In genomic region chrX:16559206-16559619, GRCh38 we compare ENCODE assay signal across 26 cellular contexts.
A peak's percentile ranks its signal among the peaks of the same experiment; 100 is the strongest.
DNase-seq lines count a peak whose midpoint lies in the region; ATAC-seq and TF ChIP-seq lines count a peak whose summit lies in the region.
"Had no signal": no experiment of that assay in that cellular context is flagged by ENCODE, and none has a peak within 500 bp of the region (broad histone marks: within the 10 kb centered on the region; RNA-seq: fewer than 3 reads in every experiment).

No MANE protein-coding gene starts in this region.

- no peaks in the 10 kb centered on the region for H3K27me3 Mint-ChIP-seq in osteocyte (ENCODE audit: unreplicated experiment)
- H3K27me3 Mint-ChIP-seq in activated naive CD4-positive, alpha-beta T cell treated with anti-CD3 and anti-CD28 coated beads for 36 hours (ENCODE audit: low read depth): no peaks in the 10 kb centered on the region
- H3K27me3 Mint-ChIP-seq: activated CD4-positive, alpha-beta T cell treated with anti-CD3 and anti-CD28 coated beads, Interleukin-2, amount 10 ng/mL, durations not matched to agents 24 days and 14 days; activated CD8-positive, alpha-beta memory T cell treated with anti-CD3 and anti-CD28 coated beads, Interleukin-2, amount 10 ng/mL, durations not matched to agents 7 days and 5 days; activated naive CD4-positive, alpha-beta T cell treated with anti-CD3 and anti-CD28 coated beads, Interleukin-2, amount 10 ng/mL, durations not matched to agents 7 days and 5 days; dendritic cell treated with granulocyte-macrophage colony-stimulating factor and Interleukin-4, amounts not matched to agents 40 ng/mL and 50 ng/mL, for 4 days; stimulated activated naive B cell treated with anti-CD40 and anti-IgM and Interleukin-4, amounts not matched to agents 10 μg/mL and 1 μg/mL and 100 μg/mL, for 72 hours had no signal

- intact Hi-C loops in sciatic nerve (cut with DNase I): no loop called here
- intact Hi-C loops in activated naive CD4-positive, alpha-beta T cell treated with anti-CD3 and anti-CD28 coated beads for 36 hours (cut with micrococcal nuclease): no loop called here

- DNase-seq in NCI-H1417 (lab: John Stamatoyannopoulos, UW): peak in 2 of 3 experiments; percentile 62 to 79
- no peak for DNase-seq in NCI-H1417 treated with DMSO at 0.1 percent for 48 hours (lab: John Stamatoyannopoulos, UW)
- peak; percentile 89 for DNase-seq in NCI-H146 (lab: John Stamatoyannopoulos, UW)
- peak; percentile 88 for DNase-seq in fibroblast of gingiva (ENCODE audit: low read depth)
- no peak for DNase-seq in sciatic nerve (ENCODE audit: low spot score)
- DNase-seq in osteocyte (ENCODE audit: extremely low spot score, unreplicated experiment): no peak
- no peak for DNase-seq in NCI-H187 treated with DMSO at 0.1 percent for 48 hours (lab: John Stamatoyannopoulos, UW)
- no peak for DNase-seq in activated naive CD4-positive, alpha-beta T cell treated with anti-CD3 and anti-CD28 coated beads for 36 hours
- DNase-seq: 8988T; activated CD4-positive, alpha-beta T cell treated with anti-CD3 and anti-CD28 coated beads, Interleukin-2, amount 10 ng/mL, durations not matched to agents 24 days and 14 days; activated CD8-positive, alpha-beta memory T cell treated with anti-CD3 and anti-CD28 coated beads, Interleukin-2, amount 10 ng/mL, durations not matched to agents 7 days and 5 days; activated naive CD4-positive, alpha-beta T cell treated with anti-CD3 and anti-CD28 coated beads, Interleukin-2, amount 10 ng/mL, durations not matched to agents 7 days and 5 days; anterior cingulate cortex; DND-41; foreskin melanocyte; H9; left lung; natural killer cell; NCI-H1694; NCI-H2171 treated with DMSO at 0.1 percent for 48 hours; NCI-H524 treated with DMSO at 0.1 percent for 48 hours; ovary; stimulated activated CD4-positive, alpha-beta T cell treated with anti-CD3 and anti-CD28 coated beads, Interleukin-4, amount 100 ng/mL, for 24 hours; stimulated activated naive B cell treated with anti-CD40 and anti-IgM and Interleukin-4, amounts not matched to agents 10 μg/mL and 1 μg/mL and 100 μg/mL, for 72 hours; T-helper 2 cell had no signal

- no peaks in the 10 kb centered on the region for H3K36me3 Mint-ChIP-seq in osteocyte (ENCODE audit: unreplicated experiment)
- H3K36me3 Mint-ChIP-seq in activated naive CD4-positive, alpha-beta T cell treated with anti-CD3 and anti-CD28 coated beads for 36 hours (ENCODE audit: low read depth): no peaks in the 10 kb centered on the region
- H3K36me3 Mint-ChIP-seq: activated CD8-positive, alpha-beta memory T cell treated with anti-CD3 and anti-CD28 coated beads, Interleukin-2, amount 10 ng/mL, durations not matched to agents 7 days and 5 days; activated naive CD4-positive, alpha-beta T cell treated with anti-CD3 and anti-CD28 coated beads, Interleukin-2, amount 10 ng/mL, durations not matched to agents 7 days and 5 days; natural killer cell; stimulated activated naive B cell treated with anti-CD40 and anti-IgM and Interleukin-4, amounts not matched to agents 10 μg/mL and 1 μg/mL and 100 μg/mL, for 72 hours had no signal

- no peak for TF ChIP-seq CTCF in osteocyte (IDR thresholded peaks at IDR 0.05)

- H3K9me3 Mint-ChIP-seq in osteocyte (ENCODE audit: unreplicated experiment): peaks cover 4% of the 10 kb centered on the region
- no peaks in the 10 kb centered on the region for H3K9me3 Mint-ChIP-seq in activated naive CD4-positive, alpha-beta T cell treated with anti-CD3 and anti-CD28 coated beads for 36 hours
- H3K9me3 Mint-ChIP-seq: dendritic cell treated with granulocyte-macrophage colony-stimulating factor and Interleukin-4, amounts not matched to agents 40 ng/mL and 50 ng/mL, for 4 days; natural killer cell; stimulated activated naive B cell treated with anti-CD40 and anti-IgM and Interleukin-4, amounts not matched to agents 10 μg/mL and 1 μg/mL and 100 μg/mL, for 72 hours had no signal

- H3K4me3 Mint-ChIP-seq in osteocyte (ENCODE audit: unreplicated experiment): no peak overlapping the region
- H3K4me3 Mint-ChIP-seq in activated naive CD4-positive, alpha-beta T cell treated with anti-CD3 and anti-CD28 coated beads for 36 hours: no peak overlapping the region
- H3K4me3 Mint-ChIP-seq: activated CD4-positive, alpha-beta T cell treated with anti-CD3 and anti-CD28 coated beads, Interleukin-2, amount 10 ng/mL, durations not matched to agents 24 days and 14 days; activated CD8-positive, alpha-beta memory T cell treated with anti-CD3 and anti-CD28 coated beads, Interleukin-2, amount 10 ng/mL, durations not matched to agents 7 days and 5 days; activated naive CD4-positive, alpha-beta T cell treated with anti-CD3 and anti-CD28 coated beads, Interleukin-2, amount 10 ng/mL, durations not matched to agents 7 days and 5 days; dendritic cell treated with granulocyte-macrophage colony-stimulating factor and Interleukin-4, amounts not matched to agents 40 ng/mL and 50 ng/mL, for 4 days; H9; natural killer cell; stimulated activated naive B cell treated with anti-CD40 and anti-IgM and Interleukin-4, amounts not matched to agents 10 μg/mL and 1 μg/mL and 100 μg/mL, for 72 hours had no signal

- H3K27ac Mint-ChIP-seq in osteocyte (ENCODE audit: unreplicated experiment): no peak overlapping the region
- H3K27ac Mint-ChIP-seq in activated naive CD4-positive, alpha-beta T cell treated with anti-CD3 and anti-CD28 coated beads for 36 hours: no peak overlapping the region
- H3K27ac Mint-ChIP-seq: activated CD4-positive, alpha-beta T cell treated with anti-CD3 and anti-CD28 coated beads, Interleukin-2, amount 10 ng/mL, durations not matched to agents 24 days and 14 days; activated CD8-positive, alpha-beta memory T cell treated with anti-CD3 and anti-CD28 coated beads, Interleukin-2, amount 10 ng/mL, durations not matched to agents 7 days and 5 days; activated naive CD4-positive, alpha-beta T cell treated with anti-CD3 and anti-CD28 coated beads, Interleukin-2, amount 10 ng/mL, durations not matched to agents 7 days and 5 days; dendritic cell treated with granulocyte-macrophage colony-stimulating factor and Interleukin-4, amounts not matched to agents 40 ng/mL and 50 ng/mL, for 4 days; natural killer cell; stimulated activated naive B cell treated with anti-CD40 and anti-IgM and Interleukin-4, amounts not matched to agents 10 μg/mL and 1 μg/mL and 100 μg/mL, for 72 hours had no signal

- CTCF ChIA-PET in activated naive CD4-positive, alpha-beta T cell treated with anti-CD3 and anti-CD28 coated beads for 36 hours (lab: Charles Lee): no interaction called here

- ATAC-seq in sciatic nerve: peak; percentile 82
- ATAC-seq: activated CD8-positive, alpha-beta memory T cell treated with anti-CD3 and anti-CD28 coated beads, Interleukin-2, amount 10 ng/mL, durations not matched to agents 7 days and 5 days; left lung; natural killer cell; stimulated activated naive B cell treated with anti-CD40 and anti-IgM and Interleukin-4, amounts not matched to agents 10 μg/mL and 1 μg/mL and 100 μg/mL, for 72 hours had no signal

- H3K4me1 Mint-ChIP-seq in osteocyte (ENCODE audit: unreplicated experiment): no peaks in the 10 kb centered on the region
- peaks cover 11% of the 10 kb centered on the region for H3K4me1 Mint-ChIP-seq in activated naive CD4-positive, alpha-beta T cell treated with anti-CD3 and anti-CD28 coated beads for 36 hours (ENCODE audit: low read depth)
- H3K4me1 Mint-ChIP-seq: natural killer cell; stimulated activated naive B cell treated with anti-CD40 and anti-IgM and Interleukin-4, amounts not matched to agents 10 μg/mL and 1 μg/mL and 100 μg/mL, for 72 hours had no signal

Comparison
In these comparisons a context has a peak if more than half of its experiments do, and no peak if none do; other contexts are left out.
1. DNase-seq: peak in NCI-H1417 (2 of 3), NCI-H146 (single experiment) and fibroblast of gingiva (single experiment); none in NCI-H1417 treated with DMSO at 0.1 percent for 48 hours (single experiment), sciatic nerve (single experiment), osteocyte (single experiment), NCI-H187 treated with DMSO at 0.1 percent for 48 hours (single experiment) and activated naive CD4-positive, alpha-beta T cell treated with anti-CD3 and anti-CD28 coated beads for 36 hours (single experiment).